In the genomic region with DNA sequence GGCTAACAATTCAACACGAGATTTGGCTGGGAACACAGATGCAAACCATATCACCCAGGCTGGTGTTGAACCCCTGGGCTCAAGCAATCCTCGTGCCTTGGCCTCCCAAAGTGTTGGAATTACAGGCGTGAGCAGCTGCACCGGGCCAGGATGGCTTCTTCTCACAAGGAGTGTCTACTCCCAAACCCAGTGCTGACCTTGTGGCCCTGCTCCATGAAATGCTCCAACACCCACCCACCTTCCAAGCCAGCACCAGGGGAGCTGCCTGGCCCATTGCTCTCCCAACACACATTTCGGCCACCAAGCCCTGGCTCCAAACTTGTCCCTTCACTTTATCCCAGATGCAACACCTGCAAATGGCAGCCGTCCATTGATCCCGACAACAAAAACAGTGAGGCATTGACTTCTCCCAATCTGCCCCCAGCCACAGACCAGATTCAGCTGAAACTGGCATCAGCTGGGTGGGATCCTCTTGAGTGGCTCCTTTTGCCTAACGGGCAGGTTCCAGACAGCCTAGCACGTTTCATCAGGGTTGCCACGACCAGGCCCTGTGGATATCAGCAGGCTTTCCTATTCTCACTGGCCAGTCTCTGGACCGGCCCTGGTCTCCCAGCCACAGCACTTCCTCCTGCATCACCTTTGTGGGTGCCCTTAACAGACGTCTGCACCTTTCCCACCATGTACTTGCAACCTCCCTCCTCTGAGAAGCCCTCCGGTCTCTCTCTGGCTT, we compare ENCODE assay signal across 18 cellular contexts.
"Had no signal": no experiment of that assay in that cellular context is flagged by ENCODE, and none has a peak within 500 bp of the region (broad histone marks: within the 10 kb centered on the region; RNA-seq: fewer than 3 reads in every experiment).

No MANE protein-coding gene starts in this region.

- H3K36me3 Mint-ChIP-seq: activated naive CD8-positive, alpha-beta T cell had no signal

- H3K27ac ChIP-seq: lower lobe of right lung, ovary, uterus, WERI-Rb-1 had no signal

- ATAC-seq: effector memory CD8-positive, alpha-beta T cell; lower lobe of right lung had no signal

- H3K4me1 ChIP-seq: lower lobe of right lung, uterus had no signal

- H3K4me3 Mint-ChIP-seq: activated naive CD8-positive, alpha-beta T cell; dendritic cell treated with granulocyte-macrophage colony-stimulating factor and Interleukin-4, amounts not matched to agents 40 ng/mL and 50 ng/mL, for 4 days; effector memory CD8-positive, alpha-beta T cell; nephron had no signal

- H3K4me3 ChIP-seq: lower lobe of right lung, ovary, uterus had no signal

- DNase-seq: activated CD4-positive, alpha-beta T cell treated with anti-CD3 and anti-CD28 coated beads for 48 hours; activated T-cell treated with anti-CD3 and anti-CD28 coated beads for 4 hours; anterior cingulate cortex; cerebellar nuclear complex; effector memory CD8-positive, alpha-beta T cell; hypothalamus; lower lobe of right lung; ovary; stimulated activated CD4-positive, alpha-beta T cell treated with anti-CD3 and anti-CD28 coated beads, Interleukin-15, amount 100 ng/mL, for 24 hours; stimulated activated CD4-positive, alpha-beta T cell treated with anti-CD3 and anti-CD28 coated beads, Interleukin-4, amount 100 ng/mL, for 24 hours; SW 1271; T-helper 9 cell; uterus; WERI-Rb-1 had no signal

- H3K9me3 Mint-ChIP-seq: activated T-helper 2 cell treated with anti-CD3 and anti-CD28 coated beads, Interferon-gamma antibody, Interleukin-2, Interleukin-4, amounts not matched to agents 10 μg/mL and 5 μg/mL and 100 μg/mL, durations not matched to agents 14 hours and 24 hours and 36 hours; dendritic cell treated with granulocyte-macrophage colony-stimulating factor and Interleukin-4, amounts not matched to agents 40 ng/mL and 50 ng/mL, for 4 days; effector memory CD8-positive, alpha-beta T cell had no signal

- H3K27me3 ChIP-seq: ovary, uterus had no signal

- H3K27ac Mint-ChIP-seq: activated naive CD8-positive, alpha-beta T cell; activated T-helper 2 cell treated with anti-CD3 and anti-CD28 coated beads, Interferon-gamma antibody, Interleukin-2, Interleukin-4, amounts not matched to agents 10 μg/mL and 5 μg/mL and 100 μg/mL, durations not matched to agents 14 hours and 24 hours and 36 hours; dendritic cell treated with granulocyte-macrophage colony-stimulating factor and Interleukin-4, amounts not matched to agents 40 ng/mL and 50 ng/mL, for 4 days had no signal

- H3K36me3 ChIP-seq: lower lobe of right lung, ovary, uterus, WERI-Rb-1 had no signal

- H3K9me3 ChIP-seq: lower lobe of right lung, ovary, uterus had no signal
